Comparison of ENCODE assay signal across 22 cellular contexts in genomic region chr1:89836252-89836996, GRCh38. TPM values are rescaled to one million over a fixed set of nuclear protein-coding genes. Genes with fewer than 3 reads are reported as not detected.
A peak's percentile ranks its signal among the peaks of the same experiment; 100 is the strongest.
DNase-seq lines count a peak whose midpoint lies in the region; ATAC-seq, FAIRE-seq and TF ChIP-seq lines count a peak whose summit lies in the region.
"Had no signal": no experiment of that assay in that cellular context is flagged by ENCODE, and none has a peak within 500 bp of the region (broad histone marks: within the 10 kb centered on the region; RNA-seq: fewer than 3 reads in every experiment).

No MANE protein-coding gene starts in this region.

- POLR2A ChIA-PET in A549 (lab: Yijun Ruan, JAX): no interaction called here

- H3K4me3 Mint-ChIP-seq in mesothelial cell of epicardium: no peak overlapping the region

- 81% methylated on average over 8 of the region's 8 CpGs for WGBS in A549 (ENCODE audit: missing lambda C conversion rate)

- H3K9me3 ChIP-seq in A549: no peaks in the 10 kb centered on the region
- H3K9me3 ChIP-seq: uterus had no signal

- DNase-seq in A549 (ENCODE audit: low read depth in 1 of 2, low spot score in 1 of 2): no peak
- peak; percentile 16 for DNase-seq in MV-4-11 (lab: John Stamatoyannopoulos, UW)
- no peak for DNase-seq in epithelial cell of proximal tubule (ENCODE audit: low read depth)
- DNase-seq in mesothelial cell of epicardium (ENCODE audit: low spot score in 2 of 2, unreplicated experiment in 2 of 2): no peak
- no peak for DNase-seq in NCI-H226
- no peak for DNase-seq in Kasumi-1 (lab: John Stamatoyannopoulos, UW)
- DNase-seq: ACHN; activated CD4-positive, alpha-beta T cell treated with anti-CD3 and anti-CD28 coated beads, Interleukin-2, amount 50 U/mL, for 4 hours; activated gamma-delta T cell; foreskin melanocyte; KBM-7; NCI-H187; NCI-H2227 treated with DMSO at 0.1 percent for 48 hours; stimulated activated CD4-positive, alpha-beta T cell treated with anti-CD3 and anti-CD28 coated beads, Interleukin-12 subunit alpha, Interleukin-12 subunit beta, amount 100 ng/mL, for 4 hours; uterus; WERI-Rb-1 had no signal

- no peak for ATAC-seq in A549
- no peak for ATAC-seq in GM21515 (IDR thresholded peaks at IDR 0.05; ENCODE audit: unreplicated experiment)
- no peak for ATAC-seq in GM18907 (IDR thresholded peaks at IDR 0.05; ENCODE audit: unreplicated experiment)

- FAIRE-seq in A549 (lab: Jason Lieb, UNC): no peak

- TF ChIP-seq POLR2A in A549 (IDR thresholded peaks at IDR 0.05; ENCODE audit: low read length): no peak

- no peaks in the 10 kb centered on the region for H3K27me3 Mint-ChIP-seq in mesothelial cell of epicardium (ENCODE audit: low read depth)

- CTCF ChIA-PET in A549 (lab: Yijun Ruan, JAX): interaction anchor here (2.0 kb wide), 2 partner anchors 9 to 151 kb away, joined by 4 to 5 read pairs; no protein-coding TSS in a partner anchor

- H3K4me3 ChIP-seq in A549 (no peak overlapping the region), epithelial cell of proximal tubule (ENCODE audit: low read depth, low read length) (peak overlapping the region; percentile 14)
- H3K4me3 ChIP-seq: cardiac muscle cell, SK-N-MC, uterus had no signal

- H3K9me3 Mint-ChIP-seq in mesothelial cell of epicardium: no peaks in the 10 kb centered on the region

- no peaks in the 10 kb centered on the region for H3K36me3 Mint-ChIP-seq in mesothelial cell of epicardium

- 0 out of 6 replicates have a peak overlapping the region, but pooled peaks of 1 of the 2 experiments have one; percentile 10 for H3K27ac ChIP-seq in A549
- H3K27ac ChIP-seq: C4-2B, cardiac muscle cell, HL-60, SK-N-MC, uterus, WERI-Rb-1 had no signal

- no peak for TF ChIP-seq RAD21 in A549 (conservative IDR thresholded peaks at IDR 0.05 in 1 of 2, IDR thresholded peaks at IDR 0.05 in 1 of 2)

- H3K4me2 ChIP-seq in A549: peak overlapping the region; percentile 52

- no peak for TF ChIP-seq EP300 in A549 (IDR thresholded peaks at IDR 0.05)

- TF ChIP-seq CTCF in A549 (IDR thresholded peaks at IDR 0.05) (no peak), epithelial cell of proximal tubule (conservative IDR thresholded peaks at IDR 0.05; ENCODE audit: low read depth, low read length) (no peak), mesothelial cell of epicardium (IDR thresholded peaks at IDR 0.05; ENCODE audit: unreplicated experiment) (no peak)

- peaks cover 46% of the 10 kb centered on the region for H3K4me1 Mint-ChIP-seq in mesothelial cell of epicardium

- H3K4me1 ChIP-seq in A549: peaks cover 84% of the 10 kb centered on the region
- H3K4me1 ChIP-seq: uterus had no signal

- H3K27ac Mint-ChIP-seq in mesothelial cell of epicardium: peak overlapping the region; percentile 32

TF ChIP-seq in A549, 52 proteins besides CTCF, POLR2A, EP300 and RAD21:
- TF ChIP-seq MAFK (IDR thresholded peaks at IDR 0.05; ENCODE audit: partially characterized antibody) (no peak), MYC (IDR thresholded peaks at IDR 0.05; ENCODE audit: borderline replicate concordance, low read length) (no peak), RARB (CRISPR knock-in tag; IDR thresholded peaks at IDR 0.05) (no peak), ATOH8 (CRISPR knock-in tag; IDR thresholded peaks at IDR 0.05; ENCODE audit: low read depth) (no peak), MAZ (IDR thresholded peaks at IDR 0.05; ENCODE audit: borderline replicate concordance, low read depth, low read length) (no peak), TFCP2L1 (CRISPR knock-in tag; IDR thresholded peaks at IDR 0.05) (no peak), HMGXB4 (CRISPR knock-in tag; IDR thresholded peaks at IDR 0.05; ENCODE audit: borderline replicate concordance) (no peak), CHD4 (IDR thresholded peaks at IDR 0.05; ENCODE audit: borderline replicate concordance) (no peak), HOXA7 (CRISPR knock-in tag; IDR thresholded peaks at IDR 0.05) (no peak), NFE2L2 (conservative IDR thresholded peaks at IDR 0.05; ENCODE audit: low read length) (no peak), USF2 (IDR thresholded peaks at IDR 0.05) (no peak)

RNA-seq across cellular contexts. Expression of gene LRRC8D, which starts 15.6 kb away (rescaled TPM):
- polyA plus RNA-seq in A549 (2011; rRNA removed) (76.7 and 77.4 TPM in 2 replicates), A549 (2017; fragmentation: RNase III; extraction: RNeasy Plus Mini Kit Qiagen cat#74134 plus additional on column Dnase treatment) (41.8 to 49.7 TPM (median 47.0 TPM) in 3 replicates)
- polyA plus RNA-seq in A549 (2012; cell fraction: cytosol; rRNA removed): 40.4 and 48.8 TPM in 2 replicates
- 32.9 and 46.0 TPM in 2 replicates for polyA plus RNA-seq in A549 (2012; cell fraction: nucleus; rRNA removed)
- polyA minus RNA-seq in A549 (2011; rRNA and poly(A)+ RNA removed): 77.8 and 84.0 TPM in 2 replicates
- total RNA-seq in epithelial cell of proximal tubule (27.1 and 33.8 TPM in 2 replicates), mesothelial cell of epicardium (18.1 to 22.6 TPM (median 21.5 TPM) in 3 replicates)
